12 cellular contexts compared by ENCODE assay signal in the genomic region with DNA sequence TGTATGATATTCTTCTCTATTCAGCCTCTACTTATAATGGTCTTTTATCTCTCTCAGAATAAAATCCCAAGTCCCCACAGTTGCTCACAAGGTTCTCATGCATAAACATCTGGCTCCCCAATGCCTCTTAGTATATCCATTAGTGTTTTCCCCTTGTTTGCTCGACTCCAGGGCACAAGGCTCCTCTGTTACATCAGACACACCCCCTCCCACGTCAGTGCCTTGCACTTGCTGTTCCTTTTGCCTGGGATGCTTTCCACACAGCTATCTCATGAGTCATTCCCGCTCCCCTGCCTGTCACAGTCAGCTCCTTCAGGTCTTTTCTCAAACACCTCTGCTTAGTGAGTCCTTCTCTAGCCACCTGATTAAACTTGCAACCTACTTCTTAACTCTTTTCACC.
DNase-seq lines count a peak whose midpoint lies in the region; ATAC-seq and FAIRE-seq lines count a peak whose summit lies in the region.
"Had no signal": no experiment of that assay in that cellular context is flagged by ENCODE, and none has a peak within 500 bp of the region (broad histone marks: within the 10 kb centered on the region; RNA-seq: fewer than 3 reads in every experiment).

No MANE protein-coding gene starts in this region.

- no peak for FAIRE-seq in RCC 7860 (lab: Jason Lieb, UNC)

- ATAC-seq in HG02852 (IDR thresholded peaks at IDR 0.05; ENCODE audit: unreplicated experiment) = no peak
- no peak for ATAC-seq in GM21447 (IDR thresholded peaks at IDR 0.05; ENCODE audit: unreplicated experiment)
- no peak for ATAC-seq in GM21528 (IDR thresholded peaks at IDR 0.05; ENCODE audit: low FRiP score, unreplicated experiment)

- DNase-seq in COLO829 (ENCODE audit: low spot score) (peak; percentile 77), SW480 (ENCODE audit: low spot score) (peak; percentile 1), foreskin melanocyte (peak; percentile 64), middle frontal gyrus (ENCODE audit: extremely low spot score, low spot score) (peak; percentile 31), RCC 7860 (ENCODE audit: low spot score) (no peak)
- DNase-seq: activated naive CD4-positive, alpha-beta T cell; glutamatergic neuron; Kasumi-1; NCI-H2081 treated with DMSO at 0.1 percent for 48 hours had no signal
